ENCODE assay signal across 1 cellular context in the genomic region with DNA sequence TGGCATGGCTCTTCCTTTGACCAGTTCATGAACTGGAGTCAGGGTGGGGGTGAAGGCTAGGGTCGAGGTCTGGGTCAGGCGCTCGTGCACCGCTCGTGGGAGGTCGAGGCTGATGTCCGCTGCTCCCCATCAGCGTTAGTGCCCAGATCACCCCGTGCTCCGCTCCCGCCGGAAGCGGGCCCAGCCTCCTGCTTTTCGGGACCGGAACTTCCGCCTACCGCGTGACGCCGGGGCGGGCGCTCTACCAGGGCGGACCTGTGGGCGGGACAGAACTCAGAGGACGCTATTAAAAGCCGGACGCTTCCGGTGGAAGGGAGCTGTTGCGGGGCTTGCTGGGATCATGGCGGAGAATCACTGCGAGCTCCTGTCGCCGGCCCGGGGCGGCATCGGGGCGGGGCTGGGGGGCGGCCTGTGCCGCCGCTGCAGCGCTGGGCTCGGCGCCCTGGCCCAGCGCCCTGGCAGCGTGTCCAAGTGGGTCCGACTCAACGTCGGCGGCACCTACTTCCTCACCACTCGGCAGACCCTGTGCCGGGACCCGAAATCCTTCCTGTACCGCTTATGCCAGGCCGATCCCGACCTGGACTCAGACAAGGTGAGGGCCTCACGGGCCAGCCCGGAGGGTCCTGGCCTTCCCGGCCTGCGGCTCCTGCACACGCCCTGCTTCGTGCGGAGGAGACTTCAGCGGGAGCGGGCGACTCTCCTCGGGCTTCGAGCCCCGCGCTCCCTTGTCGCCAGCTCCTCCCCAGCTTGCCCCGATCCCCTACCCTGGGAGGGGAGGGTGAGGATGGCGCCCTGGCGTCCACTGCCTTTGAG.
TF ChIP-seq lines count a peak whose summit lies in the region.

A gene with protein sequence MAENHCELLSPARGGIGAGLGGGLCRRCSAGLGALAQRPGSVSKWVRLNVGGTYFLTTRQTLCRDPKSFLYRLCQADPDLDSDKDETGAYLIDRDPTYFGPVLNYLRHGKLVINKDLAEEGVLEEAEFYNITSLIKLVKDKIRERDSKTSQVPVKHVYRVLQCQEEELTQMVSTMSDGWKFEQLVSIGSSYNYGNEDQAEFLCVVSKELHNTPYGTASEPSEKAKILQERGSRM (plus strand): TSS at position 315 of the 813 bp plus-strand sequence. CDS start 26 bp downstream, at position 341.

TF ChIP-seq in HepG2, 621 proteins besides CTCF, POLR2A, EP300 and RAD21 (continued from another document and continues in another):
- TF ChIP-seq, protein P1, sequence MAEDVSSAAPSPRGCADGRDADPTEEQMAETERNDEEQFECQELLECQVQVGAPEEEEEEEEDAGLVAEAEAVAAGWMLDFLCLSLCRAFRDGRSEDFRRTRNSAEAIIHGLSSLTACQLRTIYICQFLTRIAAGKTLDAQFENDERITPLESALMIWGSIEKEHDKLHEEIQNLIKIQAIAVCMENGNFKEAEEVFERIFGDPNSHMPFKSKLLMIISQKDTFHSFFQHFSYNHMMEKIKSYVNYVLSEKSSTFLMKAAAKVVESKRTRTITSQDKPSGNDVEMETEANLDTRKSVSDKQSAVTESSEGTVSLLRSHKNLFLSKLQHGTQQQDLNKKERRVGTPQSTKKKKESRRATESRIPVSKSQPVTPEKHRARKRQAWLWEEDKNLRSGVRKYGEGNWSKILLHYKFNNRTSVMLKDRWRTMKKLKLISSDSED (CRISPR knock-in tag; IDR thresholded peaks at IDR 0.05): no peak
- TF ChIP-seq SRSF1 (optimal IDR thresholded peaks at IDR 0.05; ENCODE audit: low read depth, low read length) (peak; percentile 57), KAT7 (CRISPR knock-in tag; IDR thresholded peaks at IDR 0.05; ENCODE audit: borderline replicate concordance) (peak; percentile 98), PHF21A (CRISPR knock-in tag; IDR thresholded peaks at IDR 0.05) (peak; percentile 84), TBX2 (CRISPR knock-in tag; IDR thresholded peaks at IDR 0.05; ENCODE audit: borderline replicate concordance) (peak; percentile 85), SP1 (IDR thresholded peaks at IDR 0.05) (no peak), SP1 (CRISPR knock-in tag; IDR thresholded peaks at IDR 0.05) (peak; percentile 100), GATA4 (IDR thresholded peaks at IDR 0.05; ENCODE audit: borderline replicate concordance, low read depth) (peak; percentile 58; the same call in 1 of the 2 replicates), RORA (CRISPR knock-in tag; IDR thresholded peaks at IDR 0.05) (no peak), ZNF674 (CRISPR knock-in tag; IDR thresholded peaks at IDR 0.05; ENCODE audit: low read depth) (peak; percentile 57; the same call in 1 of the 2 replicates), SAFB2 (CRISPR knock-in tag; IDR thresholded peaks at IDR 0.05; ENCODE audit: borderline replicate concordance, low read depth) (peak; percentile 35; the same call in 1 of the 2 replicates), SP5 (CRISPR knock-in tag; IDR thresholded peaks at IDR 0.05; ENCODE audit: borderline replicate concordance, low read depth) (peak; percentile 100), ESRRA (CRISPR knock-in tag; IDR thresholded peaks at IDR 0.05; ENCODE audit: low read depth) (peak; percentile 81), ATM (IDR thresholded peaks at IDR 0.05; ENCODE audit: borderline replicate concordance) (no peak), SMC3 (IDR thresholded peaks at IDR 0.05; ENCODE audit: low read length) (no peak), ZNF557 (CRISPR knock-in tag; IDR thresholded peaks at IDR 0.05) (peak; percentile 53; the same call in 1 of the 2 replicates), ZNF260 (CRISPR knock-in tag; IDR thresholded peaks at IDR 0.05; ENCODE audit: borderline replicate concordance, low read depth) (no peak), ZNF24 (IDR thresholded peaks at IDR 0.05) (no peak), ZNF160 (CRISPR knock-in tag; IDR thresholded peaks at IDR 0.05) (peak; percentile 75; the same call in 1 of the 2 replicates), WIZ (CRISPR knock-in tag; IDR thresholded peaks at IDR 0.05) (no peak), EZH2 (conservative IDR thresholded peaks at IDR 0.05; ENCODE audit: low read depth, low read length) (no peak), HDAC6 (IDR thresholded peaks at IDR 0.05; ENCODE audit: low read depth, low read length) (no peak), REXO4 (CRISPR knock-in tag; IDR thresholded peaks at IDR 0.05; ENCODE audit: borderline replicate concordance) (no peak), HNF4A (CRISPR knock-in tag; IDR thresholded peaks at IDR 0.05) (peak; percentile 53; the same call in 1 of the 2 replicates), PAF1 (CRISPR knock-in tag; IDR thresholded peaks at IDR 0.05) (no peak), HNF4G (IDR thresholded peaks at IDR 0.05; ENCODE audit: borderline replicate concordance, low read depth, low read length) (no peak; the same call in 1 of the 2 replicates), HNF4G (CRISPR knock-in tag; IDR thresholded peaks at IDR 0.05; ENCODE audit: borderline replicate concordance, low read depth) (peak; percentile 44; the same call in 1 of the 2 replicates), TBX3 (IDR thresholded peaks at IDR 0.05; ENCODE audit: borderline replicate concordance) (no peak), MEIS2 (CRISPR knock-in tag; IDR thresholded peaks at IDR 0.05) (peak; percentile 81; the same call in 1 of the 2 replicates), ZNF761 (CRISPR knock-in tag; conservative IDR thresholded peaks at IDR 0.05) (peak; percentile 91), ZNF839 (CRISPR knock-in tag; IDR thresholded peaks at IDR 0.05; ENCODE audit: borderline replicate concordance) (peak; percentile 52; the same call in 1 of the 2 replicates)
- TF ChIP-seq, protein P2, sequence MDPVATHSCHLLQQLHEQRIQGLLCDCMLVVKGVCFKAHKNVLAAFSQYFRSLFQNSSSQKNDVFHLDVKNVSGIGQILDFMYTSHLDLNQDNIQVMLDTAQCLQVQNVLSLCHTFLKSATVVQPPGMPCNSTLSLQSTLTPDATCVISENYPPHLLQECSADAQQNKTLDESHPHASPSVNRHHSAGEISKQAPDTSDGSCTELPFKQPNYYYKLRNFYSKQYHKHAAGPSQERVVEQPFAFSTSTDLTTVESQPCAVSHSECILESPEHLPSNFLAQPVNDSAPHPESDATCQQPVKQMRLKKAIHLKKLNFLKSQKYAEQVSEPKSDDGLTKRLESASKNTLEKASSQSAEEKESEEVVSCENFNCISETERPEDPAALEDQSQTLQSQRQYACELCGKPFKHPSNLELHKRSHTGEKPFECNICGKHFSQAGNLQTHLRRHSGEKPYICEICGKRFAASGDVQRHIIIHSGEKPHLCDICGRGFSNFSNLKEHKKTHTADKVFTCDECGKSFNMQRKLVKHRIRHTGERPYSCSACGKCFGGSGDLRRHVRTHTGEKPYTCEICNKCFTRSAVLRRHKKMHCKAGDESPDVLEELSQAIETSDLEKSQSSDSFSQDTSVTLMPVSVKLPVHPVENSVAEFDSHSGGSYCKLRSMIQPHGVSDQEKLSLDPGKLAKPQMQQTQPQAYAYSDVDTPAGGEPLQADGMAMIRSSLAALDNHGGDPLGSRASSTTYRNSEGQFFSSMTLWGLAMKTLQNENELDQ (CRISPR knock-in tag; IDR thresholded peaks at IDR 0.05; ENCODE audit: borderline replicate concordance): peak; percentile 52; the same call in 1 of the 2 replicates
- TF ChIP-seq, protein P3, sequence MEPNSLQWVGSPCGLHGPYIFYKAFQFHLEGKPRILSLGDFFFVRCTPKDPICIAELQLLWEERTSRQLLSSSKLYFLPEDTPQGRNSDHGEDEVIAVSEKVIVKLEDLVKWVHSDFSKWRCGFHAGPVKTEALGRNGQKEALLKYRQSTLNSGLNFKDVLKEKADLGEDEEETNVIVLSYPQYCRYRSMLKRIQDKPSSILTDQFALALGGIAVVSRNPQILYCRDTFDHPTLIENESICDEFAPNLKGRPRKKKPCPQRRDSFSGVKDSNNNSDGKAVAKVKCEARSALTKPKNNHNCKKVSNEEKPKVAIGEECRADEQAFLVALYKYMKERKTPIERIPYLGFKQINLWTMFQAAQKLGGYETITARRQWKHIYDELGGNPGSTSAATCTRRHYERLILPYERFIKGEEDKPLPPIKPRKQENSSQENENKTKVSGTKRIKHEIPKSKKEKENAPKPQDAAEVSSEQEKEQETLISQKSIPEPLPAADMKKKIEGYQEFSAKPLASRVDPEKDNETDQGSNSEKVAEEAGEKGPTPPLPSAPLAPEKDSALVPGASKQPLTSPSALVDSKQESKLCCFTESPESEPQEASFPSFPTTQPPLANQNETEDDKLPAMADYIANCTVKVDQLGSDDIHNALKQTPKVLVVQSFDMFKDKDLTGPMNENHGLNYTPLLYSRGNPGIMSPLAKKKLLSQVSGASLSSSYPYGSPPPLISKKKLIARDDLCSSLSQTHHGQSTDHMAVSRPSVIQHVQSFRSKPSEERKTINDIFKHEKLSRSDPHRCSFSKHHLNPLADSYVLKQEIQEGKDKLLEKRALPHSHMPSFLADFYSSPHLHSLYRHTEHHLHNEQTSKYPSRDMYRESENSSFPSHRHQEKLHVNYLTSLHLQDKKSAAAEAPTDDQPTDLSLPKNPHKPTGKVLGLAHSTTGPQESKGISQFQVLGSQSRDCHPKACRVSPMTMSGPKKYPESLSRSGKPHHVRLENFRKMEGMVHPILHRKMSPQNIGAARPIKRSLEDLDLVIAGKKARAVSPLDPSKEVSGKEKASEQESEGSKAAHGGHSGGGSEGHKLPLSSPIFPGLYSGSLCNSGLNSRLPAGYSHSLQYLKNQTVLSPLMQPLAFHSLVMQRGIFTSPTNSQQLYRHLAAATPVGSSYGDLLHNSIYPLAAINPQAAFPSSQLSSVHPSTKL (CRISPR knock-in tag; IDR thresholded peaks at IDR 0.05): peak; percentile 74
- TF ChIP-seq, protein P4, sequence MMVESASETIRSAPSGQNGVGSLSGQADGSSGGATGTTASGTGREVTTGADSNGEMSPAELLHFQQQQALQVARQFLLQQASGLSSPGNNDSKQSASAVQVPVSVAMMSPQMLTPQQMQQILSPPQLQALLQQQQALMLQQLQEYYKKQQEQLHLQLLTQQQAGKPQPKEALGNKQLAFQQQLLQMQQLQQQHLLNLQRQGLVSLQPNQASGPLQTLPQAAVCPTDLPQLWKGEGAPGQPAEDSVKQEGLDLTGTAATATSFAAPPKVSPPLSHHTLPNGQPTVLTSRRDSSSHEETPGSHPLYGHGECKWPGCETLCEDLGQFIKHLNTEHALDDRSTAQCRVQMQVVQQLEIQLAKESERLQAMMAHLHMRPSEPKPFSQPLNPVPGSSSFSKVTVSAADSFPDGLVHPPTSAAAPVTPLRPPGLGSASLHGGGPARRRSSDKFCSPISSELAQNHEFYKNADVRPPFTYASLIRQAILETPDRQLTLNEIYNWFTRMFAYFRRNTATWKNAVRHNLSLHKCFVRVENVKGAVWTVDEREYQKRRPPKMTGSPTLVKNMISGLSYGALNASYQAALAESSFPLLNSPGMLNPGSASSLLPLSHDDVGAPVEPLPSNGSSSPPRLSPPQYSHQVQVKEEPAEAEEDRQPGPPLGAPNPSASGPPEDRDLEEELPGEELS (CRISPR knock-in tag; IDR thresholded peaks at IDR 0.05): no peak; the same call in 1 of the 2 replicates
- TF ChIP-seq, protein P5, sequence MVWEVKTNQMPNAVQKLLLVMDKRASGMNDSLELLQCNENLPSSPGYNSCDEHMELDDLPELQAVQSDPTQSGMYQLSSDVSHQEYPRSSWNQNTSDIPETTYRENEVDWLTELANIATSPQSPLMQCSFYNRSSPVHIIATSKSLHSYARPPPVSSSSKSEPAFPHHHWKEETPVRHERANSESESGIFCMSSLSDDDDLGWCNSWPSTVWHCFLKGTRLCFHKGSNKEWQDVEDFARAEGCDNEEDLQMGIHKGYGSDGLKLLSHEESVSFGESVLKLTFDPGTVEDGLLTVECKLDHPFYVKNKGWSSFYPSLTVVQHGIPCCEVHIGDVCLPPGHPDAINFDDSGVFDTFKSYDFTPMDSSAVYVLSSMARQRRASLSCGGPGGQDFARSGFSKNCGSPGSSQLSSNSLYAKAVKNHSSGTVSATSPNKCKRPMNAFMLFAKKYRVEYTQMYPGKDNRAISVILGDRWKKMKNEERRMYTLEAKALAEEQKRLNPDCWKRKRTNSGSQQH (CRISPR knock-in tag; IDR thresholded peaks at IDR 0.05; ENCODE audit: low read depth): peak; percentile 91; the same call in 1 of the 2 replicates
- TF ChIP-seq, protein P6, sequence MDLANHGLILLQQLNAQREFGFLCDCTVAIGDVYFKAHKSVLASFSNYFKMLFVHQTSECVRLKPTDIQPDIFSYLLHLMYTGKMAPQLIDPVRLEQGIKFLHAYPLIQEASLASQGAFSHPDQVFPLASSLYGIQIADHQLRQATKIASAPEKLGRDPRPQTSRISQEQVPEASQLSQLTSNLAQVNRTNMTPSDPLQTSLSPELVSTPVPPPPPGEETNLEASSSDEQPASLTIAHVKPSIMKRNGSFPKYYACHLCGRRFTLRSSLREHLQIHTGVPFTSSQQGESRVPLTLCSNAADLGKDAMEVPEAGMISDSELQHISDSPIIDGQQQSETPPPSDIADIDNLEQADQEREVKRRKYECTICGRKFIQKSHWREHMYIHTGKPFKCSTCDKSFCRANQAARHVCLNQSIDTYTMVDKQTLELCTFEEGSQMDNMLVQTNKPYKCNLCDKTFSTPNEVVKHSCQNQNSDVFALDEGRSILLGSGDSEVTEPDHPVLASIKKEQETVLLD (CRISPR knock-in tag; IDR thresholded peaks at IDR 0.05; ENCODE audit: low read depth): peak; percentile 99
- TF ChIP-seq, protein P7, sequence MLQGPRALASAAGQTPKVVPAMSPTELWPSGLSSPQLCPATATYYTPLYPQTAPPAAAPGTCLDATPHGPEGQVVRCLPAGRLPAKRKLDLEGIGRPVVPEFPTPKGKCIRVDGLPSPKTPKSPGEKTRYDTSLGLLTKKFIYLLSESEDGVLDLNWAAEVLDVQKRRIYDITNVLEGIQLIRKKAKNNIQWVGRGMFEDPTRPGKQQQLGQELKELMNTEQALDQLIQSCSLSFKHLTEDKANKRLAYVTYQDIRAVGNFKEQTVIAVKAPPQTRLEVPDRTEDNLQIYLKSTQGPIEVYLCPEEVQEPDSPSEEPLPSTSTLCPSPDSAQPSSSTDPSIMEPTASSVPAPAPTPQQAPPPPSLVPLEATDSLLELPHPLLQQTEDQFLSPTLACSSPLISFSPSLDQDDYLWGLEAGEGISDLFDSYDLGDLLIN (CRISPR knock-in tag; IDR thresholded peaks at IDR 0.05; ENCODE audit: borderline replicate concordance): peak; percentile 58; the same call in 1 of the 2 replicates
- TF ChIP-seq, protein P8, sequence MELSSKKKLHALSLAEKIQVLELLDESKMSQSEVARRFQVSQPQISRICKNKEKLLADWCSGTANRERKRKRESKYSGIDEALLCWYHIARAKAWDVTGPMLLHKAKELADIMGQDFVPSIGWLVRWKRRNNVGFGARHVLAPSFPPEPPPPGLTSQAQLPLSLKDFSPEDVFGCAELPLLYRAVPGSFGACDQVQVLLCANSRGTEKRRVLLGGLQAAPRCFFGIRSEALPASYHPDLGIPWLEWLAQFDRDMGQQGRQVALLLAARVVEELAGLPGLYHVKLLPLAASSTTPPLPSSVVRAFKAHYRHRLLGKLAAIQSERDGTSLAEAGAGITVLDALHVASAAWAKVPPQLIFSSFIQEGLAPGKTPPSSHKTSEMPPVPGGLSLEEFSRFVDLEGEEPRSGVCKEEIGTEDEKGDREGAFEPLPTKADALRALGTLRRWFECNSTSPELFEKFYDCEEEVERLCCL (CRISPR knock-in tag; IDR thresholded peaks at IDR 0.05; ENCODE audit: borderline replicate concordance): no peak
